ENCODE assay signal across 18 cellular contexts in the genomic region with DNA sequence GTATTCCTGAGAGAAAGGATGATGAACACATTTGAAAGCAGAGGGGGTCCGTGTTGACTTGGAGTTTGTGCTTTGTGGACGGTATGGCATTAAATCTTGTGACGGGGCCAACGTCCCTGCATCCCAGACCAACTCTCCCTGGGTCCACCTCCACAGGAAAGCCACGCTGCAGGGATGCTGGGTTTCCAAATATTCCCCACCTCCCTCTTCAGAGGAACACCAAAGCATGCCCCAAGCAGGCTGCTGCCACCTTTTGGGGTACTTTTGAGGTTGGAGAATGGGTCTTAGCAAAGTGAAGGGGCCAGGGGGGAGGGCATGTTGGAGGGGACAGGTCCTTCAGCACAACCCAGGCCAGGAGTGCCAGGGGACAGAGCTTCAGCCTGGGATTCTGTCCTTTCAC.
"Had no signal": no experiment of that assay in that cellular context is flagged by ENCODE, and none has a peak within 500 bp of the region (broad histone marks: within the 10 kb centered on the region; RNA-seq: fewer than 3 reads in every experiment).

No MANE protein-coding gene starts in this region.

- DNase-seq: caudate nucleus; colonic mucosa; effector CD8-positive, alpha-beta T cell; gastrocnemius medialis; left cardiac atrium; mesendoderm; nucleus accumbens; right lobe of liver; stimulated activated CD4-positive, alpha-beta T cell treated with anti-CD3 and anti-CD28 coated beads, Interleukin-4, amount 100 ng/mL, for 1 hour; stimulated activated CD8-positive, alpha-beta memory T cell treated with anti-CD3 and anti-CD28 coated beads, Interleukin-4, amount 100 ng/mL, for 48 hours; stimulated activated naive CD8-positive, alpha-beta T cell treated with anti-CD3 and anti-CD28 coated beads, Interleukin-15, Interleukin-2, amounts not matched to agents 100 U/mL and 50 U/mL, for 24 hours; tibial artery had no signal

- H3K27me3 ChIP-seq: colonic mucosa, gastrocnemius medialis, neural progenitor cell, right lobe of liver, tibial artery had no signal

- H3K36me3 Mint-ChIP-seq: naive thymus-derived CD8-positive, alpha-beta T cell; neural progenitor cell; stimulated activated effector memory CD8-positive, alpha-beta T cell treated with anti-CD3 and anti-CD28 coated beads, Interleukin-12 subunit alpha, Interleukin-12 subunit beta, amount 100 ng/mL, for 72 hours had no signal

- H3K9me3 ChIP-seq: colonic mucosa, gastrocnemius medialis, pancreas, prostate gland, right lobe of liver, tibial artery had no signal

- H3K4me3 Mint-ChIP-seq: naive thymus-derived CD8-positive, alpha-beta T cell; neural progenitor cell; stimulated activated effector memory CD8-positive, alpha-beta T cell treated with anti-CD3 and anti-CD28 coated beads, Interleukin-12 subunit alpha, Interleukin-12 subunit beta, amount 100 ng/mL, for 72 hours had no signal

- ATAC-seq: esophagus mucosa; gastrocnemius medialis; left cardiac atrium; naive thymus-derived CD8-positive, alpha-beta T cell; pancreas; right lobe of liver; stimulated activated naive CD8-positive, alpha-beta T cell treated with anti-CD3 and anti-CD28 coated beads, Interleukin-15, Interleukin-2, amounts not matched to agents 100 U/mL and 50 U/mL, for 24 hours had no signal

- H3K4me1 Mint-ChIP-seq: naive thymus-derived CD8-positive, alpha-beta T cell; stimulated activated effector memory CD8-positive, alpha-beta T cell treated with anti-CD3 and anti-CD28 coated beads, Interleukin-12 subunit alpha, Interleukin-12 subunit beta, amount 100 ng/mL, for 72 hours had no signal

- H3K4me3 ChIP-seq: colonic mucosa, gastrocnemius medialis, neural progenitor cell, pancreas, prostate gland, right lobe of liver, tibial artery had no signal

- H3K4me1 ChIP-seq: colonic mucosa, gastrocnemius medialis, pancreas, prostate gland, right lobe of liver, tibial artery had no signal

- H3K9me3 Mint-ChIP-seq: naive thymus-derived CD8-positive, alpha-beta T cell; stimulated activated effector memory CD8-positive, alpha-beta T cell treated with anti-CD3 and anti-CD28 coated beads, Interleukin-12 subunit alpha, Interleukin-12 subunit beta, amount 100 ng/mL, for 72 hours had no signal

- H3K36me3 ChIP-seq: colonic mucosa, gastrocnemius medialis, neural progenitor cell, pancreas, prostate gland, right lobe of liver, tibial artery had no signal

- H3K27ac ChIP-seq: colonic mucosa, gastrocnemius medialis, neural progenitor cell, pancreas, prostate gland, right lobe of liver, tibial artery had no signal

- H3K27ac Mint-ChIP-seq: naive thymus-derived CD8-positive, alpha-beta T cell; neural progenitor cell; stimulated activated effector memory CD8-positive, alpha-beta T cell treated with anti-CD3 and anti-CD28 coated beads, Interleukin-12 subunit alpha, Interleukin-12 subunit beta, amount 100 ng/mL, for 72 hours had no signal

- H3K9ac ChIP-seq: neural progenitor cell had no signal
